16 cellular contexts compared by ENCODE assay signal in the genomic region with DNA sequence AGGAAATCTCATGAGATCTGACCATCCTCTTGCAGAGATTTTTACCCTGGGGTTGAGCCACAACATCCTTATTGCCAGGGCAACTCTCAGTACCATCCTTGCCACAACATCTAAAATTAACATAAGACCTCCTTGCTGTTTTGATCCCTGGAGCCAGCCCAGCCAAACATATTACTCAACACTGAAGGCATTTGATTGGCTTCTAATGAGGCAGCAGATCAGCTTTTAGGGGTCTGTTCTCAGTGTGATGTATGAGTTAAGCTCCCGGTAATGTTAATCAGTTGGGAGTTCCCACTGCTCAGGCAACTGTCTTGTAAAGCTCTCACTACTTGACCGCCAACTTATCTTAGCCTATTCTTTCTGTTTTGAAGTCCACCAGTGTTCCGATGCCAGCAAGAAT.
A peak's percentile ranks its signal among the peaks of the same experiment; 100 is the strongest.
DNase-seq lines count a peak whose midpoint lies in the region; ATAC-seq, FAIRE-seq and TF ChIP-seq lines count a peak whose summit lies in the region.
"Had no signal": no experiment of that assay in that cellular context is flagged by ENCODE, and none has a peak within 500 bp of the region (broad histone marks: within the 10 kb centered on the region; RNA-seq: fewer than 3 reads in every experiment).

No MANE protein-coding gene starts in this region.

- FAIRE-seq in H54 (lab: Jason Lieb, UNC) = no peak
- FAIRE-seq: GM12891, GM19239, HTR-8/SVneo had no signal

- TF ChIP-seq POLR2A in H54 (IDR thresholded peaks at IDR 0.05; ENCODE audit: low read depth, low read length) = no peak

- no peak overlapping the region for H3K27ac Mint-ChIP-seq in WTC11
- H3K27ac Mint-ChIP-seq: B cell; CD8-positive, alpha-beta T cell had no signal

- peaks cover 14% of the 10 kb centered on the region for H3K9me3 Mint-ChIP-seq in WTC11

- H3K9ac ChIP-seq in NT2/D1 (ENCODE audit: insufficient read length, low read depth) = no peak overlapping the region
- H3K9ac ChIP-seq: BLaER1 treated with 17β-estradiol and CSF1 and Interleukin-3, amounts not matched to agents 10 nM and 100 nM had no signal

- TF ChIP-seq CTCF in retinal pigment epithelial cell (conservative IDR thresholded peaks at IDR 0.05; ENCODE audit: low read depth, low read length) (no peak), WTC11 (IDR thresholded peaks at IDR 0.05) (no peak)

- CTCF ChIA-PET in WTC11 (lab: Charles Lee) = interaction anchor here (0.6 to 1.8 kb wide), 3 partner anchors 17 to 246 kb away, joined by 3 to 6 read pairs (median 3); no protein-coding TSS in a partner anchor

- H3K4me3 ChIP-seq in NT2/D1 (ENCODE audit: insufficient read length, low read depth) (no peak overlapping the region), retinal pigment epithelial cell (ENCODE audit: low read length) (no peak overlapping the region)
- H3K4me3 ChIP-seq: BLaER1 treated with 17β-estradiol and CSF1 and Interleukin-3, amounts not matched to agents 10 nM and 100 nM had no signal

- POLR2A ChIA-PET in WTC11 (lab: Charles Lee) = no interaction called here

- 0 out of 2 replicates have a peak, but pooled peaks cover 3% of the 10 kb centered on the region for H3K36me3 Mint-ChIP-seq in WTC11
- H3K36me3 Mint-ChIP-seq: CD8-positive, alpha-beta T cell had no signal

- no peak overlapping the region for H3K4me3 Mint-ChIP-seq in WTC11
- H3K4me3 Mint-ChIP-seq: B cell; CD8-positive, alpha-beta T cell had no signal

- no peaks in the 10 kb centered on the region for H3K9me3 ChIP-seq in NT2/D1 (ENCODE audit: insufficient read depth, low read length)
- H3K9me3 ChIP-seq: BLaER1 treated with 17β-estradiol and CSF1 and Interleukin-3, amounts not matched to agents 10 nM and 100 nM had no signal

- no peaks in the 10 kb centered on the region for H3K36me3 ChIP-seq in NT2/D1 (ENCODE audit: insufficient read depth, insufficient read length, low read length)
- H3K36me3 ChIP-seq: BLaER1 treated with 17β-estradiol and CSF1 and Interleukin-3, amounts not matched to agents 10 nM and 100 nM had no signal

- H3K27me3 Mint-ChIP-seq in WTC11 (ENCODE audit: low read depth) = peaks cover 2% of the 10 kb centered on the region

- peaks cover 25% of the 10 kb centered on the region for H3K4me1 Mint-ChIP-seq in WTC11
- H3K4me1 Mint-ChIP-seq: B cell had no signal

- no peaks in the 10 kb centered on the region for H3K4me1 ChIP-seq in NT2/D1 (ENCODE audit: insufficient read depth, insufficient read length)
- H3K4me1 ChIP-seq: BLaER1 treated with 17β-estradiol and CSF1 and Interleukin-3, amounts not matched to agents 10 nM and 100 nM had no signal

- no peak for ATAC-seq in WTC11
- ATAC-seq: CD8-positive, alpha-beta T cell had no signal

- no peaks in the 10 kb centered on the region for H3K27me3 ChIP-seq in NT2/D1 (ENCODE audit: insufficient read depth, insufficient read length)
- H3K27me3 ChIP-seq: BLaER1 treated with 17β-estradiol and CSF1 and Interleukin-3, amounts not matched to agents 10 nM and 100 nM had no signal

- DNase-seq in NT2/D1 (ENCODE audit: low read depth, low spot score) (peak; percentile 39), islet precursor cell (peak; percentile 63), retinal pigment epithelial cell (ENCODE audit: low read depth) (peak; percentile 82), putamen (ENCODE audit: low spot score) (no peak), H54 (ENCODE audit: insufficient read length, low spot score) (no peak), WTC11 (ENCODE audit: low spot score) (no peak)
- DNase-seq: Calu3; CD8-positive, alpha-beta T cell; DMS79 treated with DMSO at 0.1 percent for 48 hours; HCEC 1CT; IMR-90 had no signal

TF ChIP-seq in WTC11, 78 proteins besides CTCF, POLR2A, EP300 and RAD21:
- TF ChIP-seq ZNF138 (CRISPR knock-in tag; conservative IDR thresholded peaks at IDR 0.05) (no peak), MXD4 (CRISPR knock-in tag; IDR thresholded peaks at IDR 0.05; ENCODE audit: borderline replicate concordance) (no peak), NFE2L1 (CRISPR knock-in tag; IDR thresholded peaks at IDR 0.05) (no peak), ZNF671 (CRISPR knock-in tag; IDR thresholded peaks at IDR 0.05) (no peak), ZNF232 (CRISPR knock-in tag; IDR thresholded peaks at IDR 0.05) (no peak), RELA (CRISPR knock-in tag; IDR thresholded peaks at IDR 0.05; ENCODE audit: borderline replicate concordance) (no peak), PRRX2 (CRISPR knock-in tag; IDR thresholded peaks at IDR 0.05) (no peak), ETV6 (CRISPR knock-in tag; IDR thresholded peaks at IDR 0.05) (no peak), HMGA2 (CRISPR knock-in tag; IDR thresholded peaks at IDR 0.05) (no peak)
- TF ChIP-seq, protein P1, sequence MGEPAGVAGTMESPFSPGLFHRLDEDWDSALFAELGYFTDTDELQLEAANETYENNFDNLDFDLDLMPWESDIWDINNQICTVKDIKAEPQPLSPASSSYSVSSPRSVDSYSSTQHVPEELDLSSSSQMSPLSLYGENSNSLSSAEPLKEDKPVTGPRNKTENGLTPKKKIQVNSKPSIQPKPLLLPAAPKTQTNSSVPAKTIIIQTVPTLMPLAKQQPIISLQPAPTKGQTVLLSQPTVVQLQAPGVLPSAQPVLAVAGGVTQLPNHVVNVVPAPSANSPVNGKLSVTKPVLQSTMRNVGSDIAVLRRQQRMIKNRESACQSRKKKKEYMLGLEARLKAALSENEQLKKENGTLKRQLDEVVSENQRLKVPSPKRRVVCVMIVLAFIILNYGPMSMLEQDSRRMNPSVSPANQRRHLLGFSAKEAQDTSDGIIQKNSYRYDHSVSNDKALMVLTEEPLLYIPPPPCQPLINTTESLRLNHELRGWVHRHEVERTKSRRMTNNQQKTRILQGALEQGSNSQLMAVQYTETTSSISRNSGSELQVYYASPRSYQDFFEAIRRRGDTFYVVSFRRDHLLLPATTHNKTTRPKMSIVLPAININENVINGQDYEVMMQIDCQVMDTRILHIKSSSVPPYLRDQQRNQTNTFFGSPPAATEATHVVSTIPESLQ (CRISPR knock-in tag; IDR thresholded peaks at IDR 0.05) = no peak

Comparison
In these comparisons a context has a peak if more than half of its experiments do, and no peak if none do; other contexts are left out.
1. DNase-seq: peak in NT2/D1 (single experiment), islet precursor cell (single experiment) and retinal pigment epithelial cell (single experiment); none in putamen (single experiment), H54 (single experiment) and WTC11 (single experiment).